26 cellular contexts compared by ENCODE assay signal in the genomic region with DNA sequence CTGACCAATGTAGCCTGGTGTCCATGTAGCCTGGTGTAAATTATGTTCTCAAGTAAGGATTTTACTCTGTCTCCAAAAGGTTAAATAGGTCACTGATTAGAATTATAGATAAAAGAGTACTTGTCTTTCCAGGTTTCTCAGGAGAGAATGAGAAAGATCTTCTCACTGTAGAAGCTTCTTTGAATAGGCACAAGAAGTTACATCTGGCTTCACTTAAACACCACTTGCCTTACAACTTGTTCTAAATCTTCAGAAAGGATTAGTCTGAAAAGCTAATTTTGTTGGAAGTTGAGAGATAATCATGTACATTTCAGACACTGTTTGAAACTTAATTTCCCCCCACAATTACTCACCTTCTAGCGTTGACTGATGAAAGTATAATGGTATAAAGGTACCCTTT.
"Had no signal": no experiment of that assay in that cellular context is flagged by ENCODE, and none has a peak within 500 bp of the region (broad histone marks: within the 10 kb centered on the region; RNA-seq: fewer than 3 reads in every experiment).

No MANE protein-coding gene starts in this region.

- ATAC-seq: activated CD4-positive, alpha-beta T cell treated with anti-CD3 and anti-CD28 coated beads for 36 hours; activated CD8-positive, alpha-beta memory T cell treated with anti-CD3 and anti-CD28 coated beads, Interleukin-2, amount 10 ng/mL, durations not matched to agents 7 days and 5 days; activated CD8-positive, alpha-beta T cell treated with anti-CD3 and anti-CD28 coated beads, Interleukin-2, amount 10 ng/mL, durations not matched to agents 7 days and 5 days; activated naive CD4-positive, alpha-beta T cell treated with anti-CD3 and anti-CD28 coated beads, Interleukin-2, amount 50 U/mL, for 72 hours; activated T-cell treated with anti-CD3 and anti-CD28 coated beads, Interleukin-2, amount 50 U/mL, for 72 hours; esophagus mucosa; T-helper 17 cell had no signal

- H3K4me3 ChIP-seq: coronary artery, dorsolateral prefrontal cortex had no signal

- H3K27me3 ChIP-seq: brain microvascular endothelial cell, dorsolateral prefrontal cortex had no signal

- H3K27ac ChIP-seq: brain microvascular endothelial cell, coronary artery, dorsolateral prefrontal cortex had no signal

- DNase-seq: activated CD4-positive, alpha-beta memory T cell treated with anti-CD3 and anti-CD28 coated beads for 36 hours; activated CD4-positive, alpha-beta T cell treated with anti-CD3 and anti-CD28 coated beads for 36 hours; activated CD4-positive, alpha-beta T cell treated with anti-CD3 and anti-CD28 coated beads, Interleukin-2, amount 10 ng/mL, durations not matched to agents 24 days and 14 days; activated CD4-positive, CD25-positive, alpha-beta regulatory T cell; activated CD4-positive, CD25-positive, alpha-beta regulatory T cell treated with anti-CD3 and anti-CD28 coated beads, Interleukin-2, amount 50 U/mL, for 72 hours; activated CD8-positive, alpha-beta memory T cell treated with anti-CD3 and anti-CD28 coated beads, Interleukin-2, amount 10 ng/mL, durations not matched to agents 7 days and 5 days; activated CD8-positive, alpha-beta memory T cell treated with anti-CD3 and anti-CD28 coated beads, Interleukin-2, amount 50 U/mL, for 4 hours; activated CD8-positive, alpha-beta T cell treated with anti-CD3 and anti-CD28 coated beads, Interleukin-2, amount 10 ng/mL, durations not matched to agents 7 days and 5 days; activated gamma-delta T cell; activated naive CD4-positive, alpha-beta T cell; activated naive CD4-positive, alpha-beta T cell treated with anti-CD3 and anti-CD28 coated beads, Interleukin-2, amount 10 ng/mL, durations not matched to agents 7 days and 5 days; activated naive CD8-positive, alpha-beta T cell treated with anti-CD3 and anti-CD28 coated beads, Interleukin-2, amount 10 ng/mL, durations not matched to agents 7 days and 5 days; activated T-cell treated with anti-CD3 and anti-CD28 coated beads, Interleukin-2, amount 50 U/mL, for 24 hours; activated T-cell treated with anti-CD3 and anti-CD28 coated beads, Interleukin-2, amount 50 U/mL, for 72 hours; amniotic stem cell; anterior cingulate cortex; brain microvascular endothelial cell; dorsolateral prefrontal cortex; effector memory CD4-positive, alpha-beta T cell; endodermal cell; head of caudate nucleus; hippocampal formation; T-helper 17 cell had no signal

- H3K36me3 ChIP-seq: brain microvascular endothelial cell had no signal
